In the genomic region with DNA sequence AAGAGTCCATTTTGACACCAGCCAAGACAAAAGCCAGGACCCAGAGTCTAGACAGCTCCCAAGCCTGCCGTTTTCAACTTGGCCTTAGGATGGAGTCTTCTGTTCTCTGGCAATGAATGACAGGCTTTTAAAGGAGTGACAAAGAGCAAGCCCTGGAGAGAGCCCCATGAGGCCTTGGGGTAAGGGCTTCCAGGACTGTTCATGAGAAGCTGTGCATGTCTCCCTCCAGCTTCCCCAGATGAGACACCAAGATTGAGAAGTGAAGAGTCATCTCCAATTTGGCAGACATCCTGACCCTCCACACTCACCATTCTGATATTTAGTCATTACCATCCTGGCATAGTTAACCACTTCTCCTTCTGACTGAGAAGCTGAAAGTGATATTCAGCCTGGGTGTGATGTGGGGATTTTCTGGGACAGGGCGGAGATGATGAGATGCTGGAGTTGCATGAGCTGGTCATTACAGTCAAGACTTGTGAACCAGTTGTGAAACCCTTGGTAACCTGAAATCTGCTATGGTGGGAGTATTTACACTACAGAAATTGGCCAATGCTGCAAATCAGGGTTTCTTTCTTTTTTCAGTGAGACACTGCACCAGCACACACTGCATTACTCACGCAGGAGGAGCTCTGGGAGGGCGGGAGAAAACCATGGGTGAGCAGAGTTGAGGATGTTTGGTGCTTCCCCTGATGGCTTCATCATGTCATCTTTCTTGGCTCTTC, we compare ENCODE assay signal across 8 cellular contexts.
DNase-seq lines count a peak whose midpoint lies in the region; ATAC-seq lines count a peak whose summit lies in the region.

No MANE protein-coding gene starts in this region.

- peak; percentile 99 for DNase-seq in EL
- peak; percentile 29 for DNase-seq in activated CD4-positive, CD25-positive, alpha-beta regulatory T cell treated with anti-CD3 and anti-CD28 coated beads, Interleukin-2, amount 50 U/mL, for 16 hours (ENCODE audit: low read depth, low spot score)
- peak; percentile 98 for DNase-seq in fibroblast of peridontal ligament (ENCODE audit: extremely low read depth)
- peak; percentile 44 for DNase-seq in stimulated activated CD4-positive, alpha-beta T cell treated with anti-CD3 and anti-CD28 coated beads, Interleukin-12 subunit alpha, Interleukin-12 subunit beta, amount 100 ng/mL, for 4 hours
- no peak for DNase-seq in NCI-H1417 treated with DMSO at 0.1 percent for 48 hours (lab: John Stamatoyannopoulos, UW)
- DNase-seq in putamen (ENCODE audit: low spot score) = no peak

- peak; percentile 79 for ATAC-seq in GM21367 (IDR thresholded peaks at IDR 0.05; ENCODE audit: unreplicated experiment)
- ATAC-seq in HG03565 (IDR thresholded peaks at IDR 0.05; ENCODE audit: unreplicated experiment) = peak; percentile 80

Comparison
In these comparisons a context has a peak if more than half of its experiments do, and no peak if none do; other contexts are left out.
1. DNase-seq: peak in EL (single experiment), activated CD4-positive, CD25-positive, alpha-beta regulatory T cell treated with anti-CD3 and anti-CD28 coated beads, Interleukin-2, amount 50 U/mL, for 16 hours (single experiment), fibroblast of peridontal ligament (single experiment) and stimulated activated CD4-positive, alpha-beta T cell treated with anti-CD3 and anti-CD28 coated beads, Interleukin-12 subunit alpha, Interleukin-12 subunit beta, amount 100 ng/mL, for 4 hours (single experiment); none in NCI-H1417 treated with DMSO at 0.1 percent for 48 hours (single experiment) and putamen (single experiment).